In genomic region chr10:102812213-102812876, GRCh38 we compare ENCODE assay signal across 1 cellular context.
TF ChIP-seq lines count a peak whose summit lies in the region.

No MANE protein-coding gene starts in this region.

TF ChIP-seq in GM12878, 131 proteins besides CTCF, POLR2A, EP300 and RAD21:
- TF ChIP-seq TARDBP (IDR thresholded peaks at IDR 0.05; ENCODE audit: borderline replicate concordance) (no peak), SREBF2 (IDR thresholded peaks at IDR 0.05; ENCODE audit: low read length) (no peak), FOXM1 (IDR thresholded peaks at IDR 0.05; ENCODE audit: low read depth, low read length) (no peak), PKNOX1 (IDR thresholded peaks at IDR 0.05) (no peak), SMAD1 (IDR thresholded peaks at IDR 0.05; ENCODE audit: low read depth, partially characterized antibody) (no peak), BCLAF1 (IDR thresholded peaks at IDR 0.05) (no peak), ATF7 (IDR thresholded peaks at IDR 0.05; ENCODE audit: low read depth) (no peak), MEF2A (IDR thresholded peaks at IDR 0.05; ENCODE audit: insufficient read depth, low read depth, low read length) (no peak), POU2F2 (IDR thresholded peaks at IDR 0.05; ENCODE audit: borderline replicate concordance, low read depth, low read length) (no peak), KAT2A (conservative IDR thresholded peaks at IDR 0.05; ENCODE audit: control insufficient read depth, low read depth, low read length) (no peak), SMARCA5 (IDR thresholded peaks at IDR 0.05) (no peak), KLF5 (IDR thresholded peaks at IDR 0.05; ENCODE audit: partially characterized antibody) (no peak), ELK1 (IDR thresholded peaks at IDR 0.05; ENCODE audit: low read depth, low read length) (no peak), NKRF (conservative IDR thresholded peaks at IDR 0.05) (no peak), RAD51 (IDR thresholded peaks at IDR 0.05) (no peak), TCF3 (IDR thresholded peaks at IDR 0.05; ENCODE audit: borderline replicate concordance, insufficient read depth, low read depth, low read length) (no peak), ETV6 (conservative IDR thresholded peaks at IDR 0.05 in 1 of 2, IDR thresholded peaks at IDR 0.05 in 1 of 2; ENCODE audit: borderline replicate concordance in 1 of 2, low read depth in 1 of 2) (0 out of 4 replicates have a peak, but pooled peaks of 1 of the 2 experiments have one; percentile 23), ZNF207 (IDR thresholded peaks at IDR 0.05; ENCODE audit: borderline replicate concordance) (no peak), SPI1 (IDR thresholded peaks at IDR 0.05; ENCODE audit: borderline replicate concordance, insufficient read depth, low read depth, low read length) (peak; percentile 69), ZZZ3 (IDR thresholded peaks at IDR 0.05; ENCODE audit: control insufficient read depth, insufficient read length, low read depth) (no peak), ZNF217 (IDR thresholded peaks at IDR 0.05) (no peak), RUNX3 (IDR thresholded peaks at IDR 0.05; ENCODE audit: low read length) (peak; percentile 60), SUZ12 (IDR thresholded peaks at IDR 0.05; ENCODE audit: unreplicated experiment) (no peak), TCF7 (IDR thresholded peaks at IDR 0.05; ENCODE audit: borderline replicate concordance) (no peak), SRF (IDR thresholded peaks at IDR 0.05; ENCODE audit: low read depth in 2 of 2, low read length in 2 of 2) (0 out of 4 replicates have a peak, but pooled peaks of 1 of the 2 experiments have one; percentile 22), BRCA1 (IDR thresholded peaks at IDR 0.05; ENCODE audit: low read depth, low read length) (no peak)
- TF ChIP-seq, protein P1, sequence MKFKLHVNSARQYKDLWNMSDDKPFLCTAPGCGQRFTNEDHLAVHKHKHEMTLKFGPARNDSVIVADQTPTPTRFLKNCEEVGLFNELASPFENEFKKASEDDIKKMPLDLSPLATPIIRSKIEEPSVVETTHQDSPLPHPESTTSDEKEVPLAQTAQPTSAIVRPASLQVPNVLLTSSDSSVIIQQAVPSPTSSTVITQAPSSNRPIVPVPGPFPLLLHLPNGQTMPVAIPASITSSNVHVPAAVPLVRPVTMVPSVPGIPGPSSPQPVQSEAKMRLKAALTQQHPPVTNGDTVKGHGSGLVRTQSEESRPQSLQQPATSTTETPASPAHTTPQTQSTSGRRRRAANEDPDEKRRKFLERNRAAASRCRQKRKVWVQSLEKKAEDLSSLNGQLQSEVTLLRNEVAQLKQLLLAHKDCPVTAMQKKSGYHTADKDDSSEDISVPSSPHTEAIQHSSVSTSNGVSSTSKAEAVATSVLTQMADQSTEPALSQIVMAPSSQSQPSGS (IDR thresholded peaks at IDR 0.05; ENCODE audit: low read length): no peak
- TF ChIP-seq, protein P2, sequence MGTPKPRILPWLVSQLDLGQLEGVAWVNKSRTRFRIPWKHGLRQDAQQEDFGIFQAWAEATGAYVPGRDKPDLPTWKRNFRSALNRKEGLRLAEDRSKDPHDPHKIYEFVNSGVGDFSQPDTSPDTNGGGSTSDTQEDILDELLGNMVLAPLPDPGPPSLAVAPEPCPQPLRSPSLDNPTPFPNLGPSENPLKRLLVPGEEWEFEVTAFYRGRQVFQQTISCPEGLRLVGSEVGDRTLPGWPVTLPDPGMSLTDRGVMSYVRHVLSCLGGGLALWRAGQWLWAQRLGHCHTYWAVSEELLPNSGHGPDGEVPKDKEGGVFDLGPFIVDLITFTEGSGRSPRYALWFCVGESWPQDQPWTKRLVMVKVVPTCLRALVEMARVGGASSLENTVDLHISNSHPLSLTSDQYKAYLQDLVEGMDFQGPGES (IDR thresholded peaks at IDR 0.05): no peak
- TF ChIP-seq, protein P3, sequence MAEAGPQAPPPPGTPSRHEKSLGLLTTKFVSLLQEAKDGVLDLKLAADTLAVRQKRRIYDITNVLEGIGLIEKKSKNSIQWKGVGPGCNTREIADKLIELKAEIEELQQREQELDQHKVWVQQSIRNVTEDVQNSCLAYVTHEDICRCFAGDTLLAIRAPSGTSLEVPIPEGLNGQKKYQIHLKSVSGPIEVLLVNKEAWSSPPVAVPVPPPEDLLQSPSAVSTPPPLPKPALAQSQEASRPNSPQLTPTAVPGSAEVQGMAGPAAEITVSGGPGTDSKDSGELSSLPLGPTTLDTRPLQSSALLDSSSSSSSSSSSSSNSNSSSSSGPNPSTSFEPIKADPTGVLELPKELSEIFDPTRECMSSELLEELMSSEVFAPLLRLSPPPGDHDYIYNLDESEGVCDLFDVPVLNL (IDR thresholded peaks at IDR 0.05; ENCODE audit: low read depth, low read length): no peak
- TF ChIP-seq, protein P4, sequence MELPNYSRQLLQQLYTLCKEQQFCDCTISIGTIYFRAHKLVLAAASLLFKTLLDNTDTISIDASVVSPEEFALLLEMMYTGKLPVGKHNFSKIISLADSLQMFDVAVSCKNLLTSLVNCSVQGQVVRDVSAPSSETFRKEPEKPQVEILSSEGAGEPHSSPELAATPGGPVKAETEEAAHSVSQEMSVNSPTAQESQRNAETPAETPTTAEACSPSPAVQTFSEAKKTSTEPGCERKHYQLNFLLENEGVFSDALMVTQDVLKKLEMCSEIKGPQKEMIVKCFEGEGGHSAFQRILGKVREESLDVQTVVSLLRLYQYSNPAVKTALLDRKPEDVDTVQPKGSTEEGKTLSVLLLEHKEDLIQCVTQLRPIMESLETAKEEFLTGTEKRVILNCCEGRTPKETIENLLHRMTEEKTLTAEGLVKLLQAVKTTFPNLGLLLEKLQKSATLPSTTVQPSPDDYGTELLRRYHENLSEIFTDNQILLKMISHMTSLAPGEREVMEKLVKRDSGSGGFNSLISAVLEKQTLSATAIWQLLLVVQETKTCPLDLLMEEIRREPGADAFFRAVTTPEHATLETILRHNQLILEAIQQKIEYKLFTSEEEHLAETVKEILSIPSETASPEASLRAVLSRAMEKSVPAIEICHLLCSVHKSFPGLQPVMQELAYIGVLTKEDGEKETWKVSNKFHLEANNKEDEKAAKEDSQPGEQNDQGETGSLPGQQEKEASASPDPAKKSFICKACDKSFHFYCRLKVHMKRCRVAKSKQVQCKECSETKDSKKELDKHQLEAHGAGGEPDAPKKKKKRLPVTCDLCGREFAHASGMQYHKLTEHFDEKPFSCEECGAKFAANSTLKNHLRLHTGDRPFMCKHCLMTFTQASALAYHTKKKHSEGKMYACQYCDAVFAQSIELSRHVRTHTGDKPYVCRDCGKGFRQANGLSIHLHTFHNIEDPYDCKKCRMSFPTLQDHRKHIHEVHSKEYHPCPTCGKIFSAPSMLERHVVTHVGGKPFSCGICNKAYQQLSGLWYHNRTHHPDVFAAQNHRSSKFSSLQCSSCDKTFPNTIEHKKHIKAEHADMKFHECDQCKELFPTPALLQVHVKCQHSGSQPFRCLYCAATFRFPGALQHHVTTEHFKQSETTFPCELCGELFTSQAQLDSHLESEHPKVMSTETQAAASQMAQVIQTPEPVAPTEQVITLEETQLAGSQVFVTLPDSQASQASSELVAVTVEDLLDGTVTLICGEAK (IDR thresholded peaks at IDR 0.05; ENCODE audit: borderline replicate concordance): no peak
- TF ChIP-seq, protein P5, sequence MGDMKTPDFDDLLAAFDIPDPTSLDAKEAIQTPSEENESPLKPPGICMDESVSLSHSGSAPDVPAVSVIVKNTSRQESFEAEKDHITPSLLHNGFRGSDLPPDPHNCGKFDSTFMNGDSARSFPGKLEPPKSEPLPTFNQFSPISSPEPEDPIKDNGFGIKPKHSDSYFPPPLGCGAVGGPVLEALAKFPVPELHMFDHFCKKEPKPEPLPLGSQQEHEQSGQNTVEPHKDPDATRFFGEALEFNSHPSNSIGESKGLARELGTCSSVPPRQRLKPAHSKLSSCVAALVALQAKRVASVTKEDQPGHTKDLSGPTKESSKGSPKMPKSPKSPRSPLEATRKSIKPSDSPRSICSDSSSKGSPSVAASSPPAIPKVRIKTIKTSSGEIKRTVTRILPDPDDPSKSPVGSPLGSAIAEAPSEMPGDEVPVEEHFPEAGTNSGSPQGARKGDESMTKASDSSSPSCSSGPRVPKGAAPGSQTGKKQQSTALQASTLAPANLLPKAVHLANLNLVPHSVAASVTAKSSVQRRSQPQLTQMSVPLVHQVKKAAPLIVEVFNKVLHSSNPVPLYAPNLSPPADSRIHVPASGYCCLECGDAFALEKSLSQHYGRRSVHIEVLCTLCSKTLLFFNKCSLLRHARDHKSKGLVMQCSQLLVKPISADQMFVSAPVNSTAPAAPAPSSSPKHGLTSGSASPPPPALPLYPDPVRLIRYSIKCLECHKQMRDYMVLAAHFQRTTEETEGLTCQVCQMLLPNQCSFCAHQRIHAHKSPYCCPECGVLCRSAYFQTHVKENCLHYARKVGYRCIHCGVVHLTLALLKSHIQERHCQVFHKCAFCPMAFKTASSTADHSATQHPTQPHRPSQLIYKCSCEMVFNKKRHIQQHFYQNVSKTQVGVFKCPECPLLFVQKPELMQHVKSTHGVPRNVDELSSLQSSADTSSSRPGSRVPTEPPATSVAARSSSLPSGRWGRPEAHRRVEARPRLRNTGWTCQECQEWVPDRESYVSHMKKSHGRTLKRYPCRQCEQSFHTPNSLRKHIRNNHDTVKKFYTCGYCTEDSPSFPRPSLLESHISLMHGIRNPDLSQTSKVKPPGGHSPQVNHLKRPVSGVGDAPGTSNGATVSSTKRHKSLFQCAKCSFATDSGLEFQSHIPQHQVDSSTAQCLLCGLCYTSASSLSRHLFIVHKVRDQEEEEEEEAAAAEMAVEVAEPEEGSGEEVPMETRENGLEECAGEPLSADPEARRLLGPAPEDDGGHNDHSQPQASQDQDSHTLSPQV (IDR thresholded peaks at IDR 0.05): no peak
